Comparison of ENCODE assay signal across 8 cellular contexts in the genomic region with DNA sequence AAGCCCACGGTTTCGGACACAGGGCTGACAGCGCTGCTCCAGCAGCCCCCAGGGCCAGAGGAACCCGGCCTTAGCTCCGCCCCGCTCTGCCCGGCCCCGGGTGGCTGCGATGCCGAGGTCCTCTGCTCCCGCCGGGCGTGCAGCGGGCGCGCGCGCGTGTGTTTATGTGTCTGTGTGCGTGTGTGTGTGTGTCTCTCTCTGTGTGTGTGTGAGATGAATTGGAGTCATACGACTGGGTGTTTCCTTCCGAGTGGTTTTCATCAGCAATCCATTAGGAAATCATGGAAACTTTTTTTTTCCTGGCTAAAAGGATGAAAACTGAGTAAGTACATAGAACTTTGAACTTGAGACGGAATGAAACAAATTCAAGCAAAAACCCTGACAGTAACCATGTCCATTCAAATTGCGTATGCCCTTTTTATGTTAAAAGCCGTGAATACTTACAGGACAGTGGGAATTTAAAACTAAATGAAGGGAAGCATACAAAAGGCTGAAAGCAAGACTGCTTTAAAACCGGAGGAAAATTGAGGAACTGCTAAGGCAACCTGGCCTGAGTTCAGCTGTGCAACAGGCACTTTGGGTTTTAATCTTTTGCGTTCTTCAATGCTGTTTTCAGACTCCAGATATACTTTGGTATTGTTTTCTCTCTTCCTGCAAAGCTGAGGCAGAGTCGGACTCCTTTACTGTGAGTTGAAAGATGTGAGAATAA. TPM values are rescaled to one million over a fixed set of nuclear protein-coding genes. Genes with fewer than 3 reads are reported as not detected.
A peak's percentile ranks its signal among the peaks of the same experiment; 100 is the strongest.
DNase-seq lines count a peak whose midpoint lies in the region; TF ChIP-seq lines count a peak whose summit lies in the region.

A gene (plus strand): TSS at position 121 of the 709 bp plus-strand sequence. CDS start 911 bp downstream, outside the sequence.

- no peaks in the 10 kb centered on the region for H4K20me1 ChIP-seq in GM23248 (ENCODE audit: insufficient read depth)

- 0 to 1% methylated on average over 28 of the region's 28 CpGs for WGBS in GM23248 (ENCODE audit: low coverage in 1 of 2, low lambda C conversion rate in 2 of 2, missing lambda C conversion rate in 2 of 2), 2 experiments
- WGBS in lower leg skin, 2 donors = 4% methylated on average over 20 to 22 of the region's 28 CpGs

- no peak for TF ChIP-seq CTCF in lower leg skin (IDR thresholded peaks at IDR 0.05)

- peak within 1 kb of the TSS; percentile 83 for H2AFZ ChIP-seq in GM23248

- no peaks in the 10 kb centered on the region for H3K9me3 ChIP-seq in GM23248 (ENCODE audit: low read depth)

- peaks cover 38% of the 10 kb centered on the region for H3K79me2 ChIP-seq in GM23248 (ENCODE audit: insufficient read depth)

- TF ChIP-seq POLR2A in lower leg skin (IDR thresholded peaks at IDR 0.05) = no peak

- H3K4me2 ChIP-seq in GM23248 (ENCODE audit: unreplicated experiment) = peak within 1 kb of the TSS; percentile 91

- H3K9me2 ChIP-seq in GM23248 (ENCODE audit: insufficient read depth) = no peaks in the 10 kb centered on the region

- peaks cover 42% of the 10 kb centered on the region for H3K4me1 ChIP-seq in GM23248 (ENCODE audit: insufficient read depth)

- H3K36me3 ChIP-seq in GM23248 (ENCODE audit: low read depth) = no peaks in the 10 kb centered on the region

- in situ Hi-C loops in G401 (cut with HindIII; ENCODE audit: low sequenced_read_pairs) = no loop called here
- in situ Hi-C loops in GM23248 (cut with MboI) = loop anchor here (5.0 to 25.0 kb wide), 3 partner anchors 94 to 549 kb away; a partner anchor contains a TSS

- H3F3A ChIP-seq in GM23248 (ENCODE audit: insufficient read depth) = peaks cover 57% of the 10 kb centered on the region

- DNase-seq in G401 (ENCODE audit: low spot score) (peak; percentile 49), GM23248 (peak; percentile 85), LoVo (ENCODE audit: low spot score) (peak; percentile 61), lower leg skin (ENCODE audit: low spot score in 2 of 2) (peak; percentile 70 to 92), GF-D8 (lab: John Stamatoyannopoulos, UW) (no peak)
- peak; percentile 46 for DNase-seq in activated CD4-positive, alpha-beta T cell treated with anti-CD3 and anti-CD28 coated beads for 48 hours
- DNase-seq in effector CD8-positive, alpha-beta T cell (lab: John Stamatoyannopoulos, UW) = peak; percentile 1
- DNase-seq in stimulated activated CD4-positive, alpha-beta T cell treated with anti-CD3 and anti-CD28 coated beads, Interleukin-4, amount 100 ng/mL, for 48 hours (ENCODE audit: low read depth in 2 of 2) = peak; percentile 16 to 19

- peak within 1 kb of the TSS; percentile 78 for H3K9ac ChIP-seq in GM23248

- H3K4me3 ChIP-seq in GM23248 = peak within 1 kb of the TSS; percentile 78
- H3K4me3 ChIP-seq in lower leg skin (ENCODE audit: low read depth, poor library complexity, severe bottlenecking) = peak within 1 kb of the TSS; percentile 24

- H3K27ac ChIP-seq in GM23248 = peak within 1 kb of the TSS; percentile 71

- intact Hi-C loops in lower leg skin (cut with DNase I; ENCODE audit: low total_unique reads) = loop anchor here (10.0 kb wide), 1 partner anchor 96 kb away; no protein-coding TSS in a partner anchor

- no peaks in the 10 kb centered on the region for H3K27me3 ChIP-seq in GM23248 (replicated peaks; ENCODE audit: insufficient read depth)

RNA-seq across cellular contexts. Expression of the gene that starts here (rescaled TPM):
- 21.5 and 30.7 TPM in 2 replicates for total RNA-seq in G401 (2014; rRNA removed; shearing (Covaris generic))
- total RNA-seq in GM23248 (2014; rRNA removed; shearing (Covaris generic)) = 20.2 and 23.0 TPM in 2 replicates
- polyA plus RNA-seq in GM23248 (2016; fragmentation: Nextera tagmentation; extraction: Ambion mirVana) = 12.4 and 13.5 TPM in 2 replicates
- 1 to 10 TPM; 1.9 to 4.4 (median 3.7) TPM for total RNA-seq in lower leg skin
